Comparison of ENCODE assay signal across 30 cellular contexts in genomic region chr4:100280807-100281206, GRCh38.
"Had no signal": no experiment of that assay in that cellular context is flagged by ENCODE, and none has a peak within 500 bp of the region (broad histone marks: within the 10 kb centered on the region; RNA-seq: fewer than 3 reads in every experiment).

No MANE protein-coding gene starts in this region.

- DNase-seq: effector memory CD8-positive, alpha-beta T cell; erythroblast; esophagus squamous epithelium; foreskin melanocyte; glutamatergic neuron; heart right ventricle; hippocampal formation; immature natural killer cell; islet precursor cell; kidney glomerular epithelial cell; left colon; left ventricle myocardium superior; lower lobe of right lung; mucosa of descending colon; naive B cell; nucleus accumbens; right cardiac atrium; sigmoid colon; spleen; stimulated activated CD4-positive, alpha-beta T cell treated with anti-CD3 and anti-CD28 coated beads, Interleukin-4, amount 100 ng/mL, for 4 hours; stimulated activated naive CD8-positive, alpha-beta T cell treated with anti-CD3 and anti-CD28 coated beads, Interleukin-15, Interleukin-2, amounts not matched to agents 100 U/mL and 50 U/mL, for 24 hours; substantia nigra; testis; tibial artery; upper lobe of left lung had no signal

- H3K4me3 ChIP-seq: coronary artery, esophagus squamous epithelium, heart right ventricle, lower lobe of right lung, mucosa of descending colon, prostate gland, sigmoid colon, spleen, testis, tibial artery, upper lobe of left lung had no signal

- H3K4me1 ChIP-seq: esophagus squamous epithelium, heart right ventricle, lower lobe of right lung, prostate gland, sigmoid colon, spleen, testis, tibial artery, upper lobe of left lung had no signal

- H3K27me3 ChIP-seq: esophagus squamous epithelium, heart right ventricle, sigmoid colon, spleen, testis, tibial artery, upper lobe of left lung had no signal

- H3K4me1 Mint-ChIP-seq: immature natural killer cell; mesothelial cell of epicardium; naive B cell; stimulated activated memory B cell treated with anti-CD40 and anti-IgM and Interleukin-4, amounts not matched to agents 10 μg/mL and 1 μg/mL and 100 μg/mL, for 72 hours had no signal

- H3K9me3 ChIP-seq: esophagus squamous epithelium, heart right ventricle, lower lobe of right lung, mucosa of descending colon, prostate gland, sigmoid colon, spleen, testis, tibial artery, upper lobe of left lung had no signal

- H3K36me3 ChIP-seq: esophagus squamous epithelium, heart right ventricle, lower lobe of right lung, prostate gland, sigmoid colon, spleen, tibial artery, upper lobe of left lung had no signal

- H3K4me3 Mint-ChIP-seq: effector memory CD8-positive, alpha-beta T cell; immature natural killer cell; mesothelial cell of epicardium; naive B cell; natural killer cell treated with Interleukin-12 subunit alpha and Interleukin-12 subunit beta and Interleukin-15 and Interleukin-18, amount 100 ng/mL, for 72 hours; stimulated activated memory B cell treated with anti-CD40 and anti-IgM and Interleukin-4, amounts not matched to agents 10 μg/mL and 1 μg/mL and 100 μg/mL, for 72 hours had no signal

- H3K9me3 Mint-ChIP-seq: effector memory CD8-positive, alpha-beta T cell; mesothelial cell of epicardium; naive B cell; natural killer cell treated with Interleukin-12 subunit alpha and Interleukin-12 subunit beta and Interleukin-15 and Interleukin-18, amount 100 ng/mL, for 72 hours; stimulated activated memory B cell treated with anti-CD40 and anti-IgM and Interleukin-4, amounts not matched to agents 10 μg/mL and 1 μg/mL and 100 μg/mL, for 72 hours had no signal

- H3K27ac ChIP-seq: coronary artery, esophagus squamous epithelium, heart right ventricle, lower lobe of right lung, prostate gland, sigmoid colon, spleen, testis, tibial artery, upper lobe of left lung had no signal

- H3K36me3 Mint-ChIP-seq: immature natural killer cell; mesothelial cell of epicardium; naive B cell; natural killer cell treated with Interleukin-12 subunit alpha and Interleukin-12 subunit beta and Interleukin-15 and Interleukin-18, amount 100 ng/mL, for 72 hours; stimulated activated memory B cell treated with anti-CD40 and anti-IgM and Interleukin-4, amounts not matched to agents 10 μg/mL and 1 μg/mL and 100 μg/mL, for 72 hours had no signal

- H3K27ac Mint-ChIP-seq: effector memory CD8-positive, alpha-beta T cell; immature natural killer cell; mesothelial cell of epicardium; naive B cell; natural killer cell treated with Interleukin-12 subunit alpha and Interleukin-12 subunit beta and Interleukin-15 and Interleukin-18, amount 100 ng/mL, for 72 hours; stimulated activated memory B cell treated with anti-CD40 and anti-IgM and Interleukin-4, amounts not matched to agents 10 μg/mL and 1 μg/mL and 100 μg/mL, for 72 hours had no signal

- ATAC-seq: effector memory CD8-positive, alpha-beta T cell; heart right ventricle; left colon; left ventricle myocardium superior; lower lobe of right lung; mucosa of descending colon; natural killer cell treated with Interleukin-12 subunit alpha and Interleukin-12 subunit beta and Interleukin-15 and Interleukin-18, amount 100 ng/mL, for 72 hours; right cardiac atrium; stimulated activated memory B cell treated with anti-CD40 and anti-IgM and Interleukin-4, amounts not matched to agents 10 μg/mL and 1 μg/mL and 100 μg/mL, for 72 hours; stimulated activated naive CD8-positive, alpha-beta T cell treated with anti-CD3 and anti-CD28 coated beads, Interleukin-15, Interleukin-2, amounts not matched to agents 100 U/mL and 50 U/mL, for 24 hours had no signal
